Comparison of ENCODE assay signal across 21 cellular contexts in genomic region chr3:87148020-87148419, GRCh38.
A peak's percentile ranks its signal among the peaks of the same experiment; 100 is the strongest.
DNase-seq lines count a peak whose midpoint lies in the region; ATAC-seq and TF ChIP-seq lines count a peak whose summit lies in the region.
"Had no signal": no experiment of that assay in that cellular context is flagged by ENCODE, and none has a peak within 500 bp of the region (broad histone marks: within the 10 kb centered on the region; RNA-seq: fewer than 3 reads in every experiment).

No MANE protein-coding gene starts in this region.

- DNase-seq in SK-N-SH = no peak
- peak; percentile 13 for DNase-seq in hepatocyte (ENCODE audit: low spot score)
- DNase-seq in testis = peak; percentile 19
- no peak for DNase-seq in activated CD4-positive, alpha-beta memory T cell treated with anti-CD3 and anti-CD28 coated beads for 36 hours
- no peak for DNase-seq in islet precursor cell
- no peak for DNase-seq in GOT3 (lab: John Stamatoyannopoulos, UW)
- DNase-seq: AML-193; BE2C; CD4-positive, alpha-beta T cell; CD8-positive, alpha-beta memory T cell; DMS 273 treated with DMSO at 0.1 percent for 48 hours; DMS53; DMS79 treated with DMSO at 0.1 percent for 48 hours; GF-D8; H7; HCEC 1CT had no signal

- WGBS in SK-N-SH (ENCODE audit: low lambda C conversion rate) = 4% methylated on average over 3 of the region's 3 CpGs
- 58% methylated on average over 3 of the region's 3 CpGs for WGBS in hepatocyte (ENCODE audit: low lambda C conversion rate, missing lambda C conversion rate)
- WGBS in liver = 33% methylated on average over 3 of the region's 3 CpGs
- WGBS in testis, 2 donors = 57 to 68% methylated on average over 3 of the region's 3 CpGs

- H3F3A ChIP-seq in SK-N-SH (replicated peaks; ENCODE audit: insufficient read depth) = no peaks in the 10 kb centered on the region

- H3K4me3 ChIP-seq in SK-N-SH (ENCODE audit: low read depth in 2 of 2, low read length in 1 of 2) (no peak overlapping the region; a peak in 1 of 4 replicates), hepatocyte (no peak overlapping the region), liver (ENCODE audit: low read depth in 1 of 3, low read length in 3 of 3) (no peak overlapping the region), testis (no peak overlapping the region)
- H3K4me3 ChIP-seq: BLaER1 treated with 17β-estradiol and CSF1 and Interleukin-3, amounts not matched to agents 10 nM and 100 nM had no signal

- peaks cover 8% of the 10 kb centered on the region for H3K9me3 Mint-ChIP-seq in activated CD4-positive, alpha-beta memory T cell treated with anti-CD3 and anti-CD28 coated beads for 36 hours

- H3K27me3 ChIP-seq in SK-N-SH (ENCODE audit: insufficient read depth) (no peaks in the 10 kb centered on the region), hepatocyte (no peaks in the 10 kb centered on the region), liver (ENCODE audit: control insufficient read depth in 4 of 4, insufficient read depth in 4 of 4, low read length in 3 of 4) (no peaks in the 10 kb centered on the region), testis (no peaks in the 10 kb centered on the region)
- H3K27me3 ChIP-seq: BE2C; BLaER1 treated with 17β-estradiol and CSF1 and Interleukin-3, amounts not matched to agents 10 nM and 100 nM had no signal

- H3K36me3 ChIP-seq in SK-N-SH (replicated peaks in 1 of 2; ENCODE audit: control insufficient read depth in 1 of 2, insufficient read depth in 2 of 2, low read length in 1 of 2) (no peaks in the 10 kb centered on the region), hepatocyte (replicated peaks; ENCODE audit: insufficient read depth, low read depth) (no peaks in the 10 kb centered on the region), liver (ENCODE audit: control insufficient read depth in 4 of 4, insufficient read depth in 3 of 4, low read depth in 1 of 4, low read length in 3 of 4) (no peaks in the 10 kb centered on the region), testis (ENCODE audit: low read depth, missing control alignments) (no peaks in the 10 kb centered on the region)
- H3K36me3 ChIP-seq: BE2C; BLaER1 treated with 17β-estradiol and CSF1 and Interleukin-3, amounts not matched to agents 10 nM and 100 nM had no signal

- peak overlapping the region; percentile 47; the same call in 1 of the 2 replicates for H3K4me2 ChIP-seq in SK-N-SH
- H3K4me2 ChIP-seq in hepatocyte = peak overlapping the region; percentile 59
- H3K4me2 ChIP-seq: BLaER1 treated with 17β-estradiol and CSF1 and Interleukin-3, amounts not matched to agents 10 nM and 100 nM had no signal

- H4K20me1 ChIP-seq in SK-N-SH (ENCODE audit: insufficient read depth) (no peaks in the 10 kb centered on the region), hepatocyte (ENCODE audit: insufficient read depth, poor library complexity, severe bottlenecking) (no peaks in the 10 kb centered on the region)
- H4K20me1 ChIP-seq: BLaER1 treated with 17β-estradiol and CSF1 and Interleukin-3, amounts not matched to agents 10 nM and 100 nM had no signal

- no peak for TF ChIP-seq CTCF in SK-N-SH (IDR thresholded peaks at IDR 0.05)
- no peak for TF ChIP-seq CTCF in hepatocyte (IDR thresholded peaks at IDR 0.05; ENCODE audit: poor library complexity)
- no peak for TF ChIP-seq CTCF in liver (IDR thresholded peaks at IDR 0.05; ENCODE audit: low read depth, low read length, missing input control)
- TF ChIP-seq CTCF in testis (IDR thresholded peaks at IDR 0.05) = no peak

- no peak overlapping the region for H3K27ac ChIP-seq in SK-N-SH (ENCODE audit: low read depth in 2 of 2, low read length in 1 of 2)
- H3K27ac ChIP-seq in hepatocyte = peak overlapping the region; percentile 70
- H3K27ac ChIP-seq in liver (ENCODE audit: low read depth in 1 of 2, low read length in 2 of 2) = no peak overlapping the region
- no peak overlapping the region for H3K27ac ChIP-seq in testis
- H3K27ac ChIP-seq: 22Rv1; BLaER1 treated with 17β-estradiol and CSF1 and Interleukin-3, amounts not matched to agents 10 nM and 100 nM had no signal

- intact Hi-C loops in testis (cut with DNase I; ENCODE audit: low total_unique reads) = no loop called here
- intact Hi-C loops in activated CD4-positive, alpha-beta memory T cell treated with anti-CD3 and anti-CD28 coated beads for 36 hours (cut with micrococcal nuclease) = no loop called here

- H3K27ac Mint-ChIP-seq in activated CD4-positive, alpha-beta memory T cell treated with anti-CD3 and anti-CD28 coated beads for 36 hours = no peak overlapping the region
- H3K27ac Mint-ChIP-seq: CD14-positive monocyte; CD4-positive, alpha-beta T cell; CD8-positive, alpha-beta memory T cell had no signal

- no peaks in the 10 kb centered on the region for H3K36me3 Mint-ChIP-seq in activated CD4-positive, alpha-beta memory T cell treated with anti-CD3 and anti-CD28 coated beads for 36 hours
- H3K36me3 Mint-ChIP-seq: CD14-positive monocyte; CD8-positive, alpha-beta memory T cell had no signal

- POLR2A ChIA-PET in SK-N-SH (lab: Yijun Ruan, JAX) = no interaction called here
- POLR2A ChIA-PET in activated CD4-positive, alpha-beta memory T cell treated with anti-CD3 and anti-CD28 coated beads for 36 hours (lab: Charles Lee) = no interaction called here

- H3K27me3 Mint-ChIP-seq in activated CD4-positive, alpha-beta memory T cell treated with anti-CD3 and anti-CD28 coated beads for 36 hours = peaks cover 3% of the 10 kb centered on the region

- CTCF ChIA-PET in SK-N-SH (lab: Yijun Ruan, JAX) = no interaction called here
- CTCF ChIA-PET in activated CD4-positive, alpha-beta memory T cell treated with anti-CD3 and anti-CD28 coated beads for 36 hours (lab: Charles Lee) = no interaction called here

- no peak for TF ChIP-seq RAD21 in SK-N-SH (IDR thresholded peaks at IDR 0.05; ENCODE audit: low read length)
- no peak for TF ChIP-seq RAD21 in liver (IDR thresholded peaks at IDR 0.05)

- no peak for TF ChIP-seq EP300 in SK-N-SH (IDR thresholded peaks at IDR 0.05; ENCODE audit: borderline replicate concordance in 1 of 2, low read depth in 1 of 2, low read length in 1 of 2)

- no peaks in the 10 kb centered on the region for H3K4me1 Mint-ChIP-seq in activated CD4-positive, alpha-beta memory T cell treated with anti-CD3 and anti-CD28 coated beads for 36 hours (ENCODE audit: low read depth)
- H3K4me1 Mint-ChIP-seq: CD14-positive monocyte; CD8-positive, alpha-beta memory T cell had no signal

- no peak for ATAC-seq in SK-N-SH treated with all-trans-retinoic acid at 6 μM for 48 hours

- H3K4me3 Mint-ChIP-seq in activated CD4-positive, alpha-beta memory T cell treated with anti-CD3 and anti-CD28 coated beads for 36 hours = no peak overlapping the region
- H3K4me3 Mint-ChIP-seq: CD14-positive monocyte; CD4-positive, alpha-beta T cell; CD8-positive, alpha-beta memory T cell had no signal

- H2AFZ ChIP-seq in SK-N-SH (ENCODE audit: low read depth) (no peak overlapping the region), hepatocyte (no peak overlapping the region)

- H3K9me2 ChIP-seq in SK-N-SH (no peaks in the 10 kb centered on the region), hepatocyte (replicated peaks; ENCODE audit: insufficient read depth) (no peaks in the 10 kb centered on the region)

- H3K9ac ChIP-seq in SK-N-SH = no peak overlapping the region
- no peak overlapping the region for H3K9ac ChIP-seq in liver (ENCODE audit: low read depth in 1 of 2, low read length in 2 of 2)
- H3K9ac ChIP-seq: BLaER1 treated with 17β-estradiol and CSF1 and Interleukin-3, amounts not matched to agents 10 nM and 100 nM had no signal

- H3K79me2 ChIP-seq in SK-N-SH (ENCODE audit: insufficient read depth) (no peaks in the 10 kb centered on the region), hepatocyte (no peaks in the 10 kb centered on the region)

- H3K4me1 ChIP-seq in SK-N-SH (ENCODE audit: control insufficient read depth in 1 of 2, insufficient read depth in 2 of 2, low read depth in 1 of 2, low read length in 1 of 2) = no peaks in the 10 kb centered on the region
- H3K4me1 ChIP-seq in hepatocyte (ENCODE audit: insufficient read depth) = peaks cover 11% of the 10 kb centered on the region
- peaks cover 8 to 14% (median 13%) of the 10 kb centered on the region in 4 donors for H3K4me1 ChIP-seq in liver (ENCODE audit: control insufficient read depth in 4 of 4, insufficient read depth in 4 of 4, low read length in 3 of 4)
- H3K4me1 ChIP-seq in testis = no peaks in the 10 kb centered on the region
- H3K4me1 ChIP-seq: BE2C; BLaER1 treated with 17β-estradiol and CSF1 and Interleukin-3, amounts not matched to agents 10 nM and 100 nM had no signal

- TF ChIP-seq POLR2A in testis (IDR thresholded peaks at IDR 0.05) = no peak

- H3K9me3 ChIP-seq in SK-N-SH = no peaks in the 10 kb centered on the region
- no peaks in the 10 kb centered on the region for H3K9me3 ChIP-seq in hepatocyte (ENCODE audit: low read depth)
- peaks cover 0 to 4% (median 0%) of the 10 kb centered on the region in 4 donors for H3K9me3 ChIP-seq in liver (ENCODE audit: control insufficient read depth in 4 of 4, low read length in 3 of 4)
- H3K9me3 ChIP-seq in testis = no peaks in the 10 kb centered on the region
- H3K9me3 ChIP-seq: BE2C had no signal

TF ChIP-seq in SK-N-SH, 30 proteins besides CTCF, POLR2A, EP300 and RAD21 (continues in another document):
- TF ChIP-seq FOSL2 (IDR thresholded peaks at IDR 0.05; ENCODE audit: borderline replicate concordance, low read depth) (no peak), YY1 (IDR thresholded peaks at IDR 0.05; ENCODE audit: low read depth) (no peak), MAX (IDR thresholded peaks at IDR 0.05; ENCODE audit: low read depth) (no peak), SMC3 (IDR thresholded peaks at IDR 0.05; ENCODE audit: low read depth, low read length) (no peak)

TF ChIP-seq in SK-N-SH treated with all-trans-retinoic acid at 6 μM for 48 hours, 23 proteins besides CTCF, POLR2A, EP300 and RAD21:
- TF ChIP-seq ZFP30 (CRISPR knock-in tag; IDR thresholded peaks at IDR 0.05) (no peak), SNAI2 (CRISPR knock-in tag; IDR thresholded peaks at IDR 0.05) (no peak), TCF4 (CRISPR knock-in tag; IDR thresholded peaks at IDR 0.05; ENCODE audit: borderline replicate concordance) (no peak), ZFP3 (CRISPR knock-in tag; IDR thresholded peaks at IDR 0.05) (no peak)

TF ChIP-seq in liver, 16 proteins besides CTCF, POLR2A, EP300 and RAD21:
- TF ChIP-seq SP1 (IDR thresholded peaks at IDR 0.05) (peak; percentile 68), HNF4G (IDR thresholded peaks at IDR 0.05) (peak; percentile 49), HNF4A (conservative IDR thresholded peaks at IDR 0.05) (peak; percentile 54 to 73), MAX (IDR thresholded peaks at IDR 0.05) (no peak)

Comparison
In these comparisons a context has a peak if more than half of its experiments do, and no peak if none do; other contexts are left out.
1. DNase-seq: peak in hepatocyte (single experiment) and testis (single experiment); none in SK-N-SH (single experiment), activated CD4-positive, alpha-beta memory T cell treated with anti-CD3 and anti-CD28 coated beads for 36 hours (single experiment), islet precursor cell (single experiment) and GOT3 (single experiment).